ENCODE assay signal across 13 cellular contexts in the genomic region with DNA sequence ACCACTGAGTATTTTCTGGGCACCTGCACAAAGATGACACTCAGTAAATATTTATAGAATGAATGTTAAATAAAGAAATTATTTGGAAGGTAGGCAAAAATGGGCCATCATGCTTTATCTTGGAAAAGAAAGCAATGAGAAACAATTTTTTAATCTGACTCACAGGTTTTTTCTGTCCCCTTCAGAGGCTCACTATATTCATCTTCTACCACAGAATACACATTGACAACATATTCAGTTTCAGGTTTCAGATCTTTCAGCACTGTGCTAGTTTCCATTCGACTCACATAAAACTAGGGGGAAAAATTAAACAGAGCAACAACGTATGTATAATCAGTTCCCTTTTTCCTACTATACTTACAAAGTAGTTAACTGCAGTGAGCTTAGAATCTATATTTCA. TPM values are rescaled to one million over a fixed set of nuclear protein-coding genes. Genes with fewer than 3 reads are reported as not detected.
DNase-seq lines count a peak whose midpoint lies in the region; ATAC-seq and TF ChIP-seq lines count a peak whose summit lies in the region.
"Had no signal": no experiment of that assay in that cellular context is flagged by ENCODE, and none has a peak within 500 bp of the region (broad histone marks: within the 10 kb centered on the region; RNA-seq: fewer than 3 reads in every experiment).

No MANE protein-coding gene starts in this region.

- DNase-seq in GM13976 (ENCODE audit: low spot score) (peak; percentile 16), PC-3 (peak; percentile 57), epidermal melanocyte (ENCODE audit: insufficient read length, low spot score) (no peak), KG1 (lab: John Stamatoyannopoulos, UW) (no peak)
- no peak for DNase-seq in stimulated activated naive CD4-positive, alpha-beta T cell treated with Interleukin-2 at 50 U/mL for 16 hours (lab: John Stamatoyannopoulos, UW)
- no peak for DNase-seq in activated CD4-positive, alpha-beta T cell treated with anti-CD3 and anti-CD28 coated beads, Interleukin-2, amount 10 ng/mL, durations not matched to agents 7 days and 5 days
- DNase-seq: heart left ventricle, NCI-H2081 had no signal

- peaks cover 1% of the 10 kb centered on the region for H3K4me1 Mint-ChIP-seq in activated CD4-positive, alpha-beta T cell treated with anti-CD3 and anti-CD28 coated beads, Interleukin-2, amount 10 ng/mL, durations not matched to agents 7 days and 5 days
- H3K4me1 Mint-ChIP-seq: central memory CD8-positive, alpha-beta T cell had no signal

- no peaks in the 10 kb centered on the region for H4K20me1 ChIP-seq in PC-3 (ENCODE audit: low read length)

- H3K4me3 Mint-ChIP-seq in activated CD4-positive, alpha-beta T cell treated with anti-CD3 and anti-CD28 coated beads, Interleukin-2, amount 10 ng/mL, durations not matched to agents 7 days and 5 days: no peak overlapping the region
- H3K4me3 Mint-ChIP-seq: central memory CD8-positive, alpha-beta T cell had no signal

- POLR2A ChIA-PET in PC-3 (lab: Charles Lee; ENCODE audit: unreplicated experiment): no interaction called here
- POLR2A ChIA-PET in activated CD4-positive, alpha-beta T cell treated with anti-CD3 and anti-CD28 coated beads, Interleukin-2, amount 10 ng/mL, durations not matched to agents 7 days and 5 days (lab: Charles Lee): no interaction called here

- intact Hi-C loops in PC-3 (cut with micrococcal nuclease): loop anchor here (5.0 kb wide), 1 partner anchor 50 kb away; no protein-coding TSS in a partner anchor

- in situ Hi-C loops in GM13976 (cut with MboI; ENCODE audit: low sequenced_read_pairs, unreplicated experiment): no loop called here

- ATAC-seq in GM19452 (IDR thresholded peaks at IDR 0.05; ENCODE audit: unreplicated experiment) (peak; percentile 91), HG02943 (IDR thresholded peaks at IDR 0.05; ENCODE audit: low read depth, unreplicated experiment) (peak; percentile 66), PC-3 (peak; percentile 88)
- ATAC-seq: HCT116, heart left ventricle had no signal

- H3K36me3 Mint-ChIP-seq in activated CD4-positive, alpha-beta T cell treated with anti-CD3 and anti-CD28 coated beads, Interleukin-2, amount 10 ng/mL, durations not matched to agents 7 days and 5 days (ENCODE audit: low read depth): no peaks in the 10 kb centered on the region

- H3K9ac ChIP-seq in PC-3 (ENCODE audit: low read length): no peak overlapping the region

- H3K9me2 ChIP-seq in PC-3 (replicated peaks; ENCODE audit: low read length): no peaks in the 10 kb centered on the region

- no peak overlapping the region for H3K4me3 ChIP-seq in PC-3 (ENCODE audit: low read length)
- H3K4me3 ChIP-seq: heart left ventricle had no signal

- peaks cover 2% of the 10 kb centered on the region for H3K27me3 Mint-ChIP-seq in activated CD4-positive, alpha-beta T cell treated with anti-CD3 and anti-CD28 coated beads, Interleukin-2, amount 10 ng/mL, durations not matched to agents 7 days and 5 days

- H3F3A ChIP-seq in PC-3 (ENCODE audit: low read length, unreplicated experiment): no peaks in the 10 kb centered on the region

- no peak overlapping the region for H3K4me2 ChIP-seq in PC-3 (ENCODE audit: low read length)

- peaks cover 20% of the 10 kb centered on the region for H3K4me1 ChIP-seq in PC-3 (ENCODE audit: insufficient read depth, low read length)

- no peaks in the 10 kb centered on the region for H3K9me3 ChIP-seq in PC-3 (ENCODE audit: low read length)
- H3K9me3 ChIP-seq: heart left ventricle had no signal

- H3K36me3 ChIP-seq in PC-3 (ENCODE audit: low read depth, low read length): no peaks in the 10 kb centered on the region

- H2AFZ ChIP-seq in PC-3 (ENCODE audit: low read length): no peak overlapping the region

- no peaks in the 10 kb centered on the region for H3K79me2 ChIP-seq in PC-3 (ENCODE audit: low read length)

- no TSS peak for BruUV-seq in PC-3 (replicated peaks; lab: Mats Ljungman, UMichigan)

- H3K9me3 Mint-ChIP-seq in activated CD4-positive, alpha-beta T cell treated with anti-CD3 and anti-CD28 coated beads, Interleukin-2, amount 10 ng/mL, durations not matched to agents 7 days and 5 days: no peaks in the 10 kb centered on the region
- H3K9me3 Mint-ChIP-seq: central memory CD8-positive, alpha-beta T cell had no signal

- no peak for TF ChIP-seq CTCF in GM13976 (IDR thresholded peaks at IDR 0.05; ENCODE audit: borderline replicate concordance, control extremely low read depth, extremely low read depth, insufficient read depth, missing control alignments)
- no peak for TF ChIP-seq CTCF in PC-3 (conservative IDR thresholded peaks at IDR 0.05; ENCODE audit: low read depth, low read length)

- peak overlapping the region; percentile 23; the same call in 1 of the 2 replicates for H3K27ac ChIP-seq in PC-3 (ENCODE audit: low read length)
- H3K27ac ChIP-seq: heart left ventricle had no signal

- no peaks in the 10 kb centered on the region for H3K27me3 ChIP-seq in PC-3 (ENCODE audit: low read length)
- H3K27me3 ChIP-seq: heart left ventricle had no signal

- H3K27ac Mint-ChIP-seq in activated CD4-positive, alpha-beta T cell treated with anti-CD3 and anti-CD28 coated beads, Interleukin-2, amount 10 ng/mL, durations not matched to agents 7 days and 5 days: no peak overlapping the region

- CTCF ChIA-PET in PC-3 (lab: Charles Lee): no interaction called here
- CTCF ChIA-PET in activated CD4-positive, alpha-beta T cell treated with anti-CD3 and anti-CD28 coated beads, Interleukin-2, amount 10 ng/mL, durations not matched to agents 7 days and 5 days (lab: Charles Lee): no interaction called here

RNA-seq across cellular contexts. Expression of a gene that starts 58.3 kb away (rescaled TPM):
- total RNA-seq in PC-3 (2014; rRNA removed): 24.2 and 41.2 TPM in 2 replicates
- not detected for total RNA-seq in activated CD4-positive, alpha-beta T cell treated with anti-CD3 and anti-CD28 coated beads, Interleukin-2, amount 10 ng/mL, durations not matched to agents 7 days and 5 days
- total RNA-seq: activated CD8-positive, alpha-beta memory T cell treated with anti-CD3 and anti-CD28 coated beads for 36 hours had no signal

Comparison
In these comparisons a context has a peak if more than half of its experiments do, and no peak if none do; other contexts are left out.
1. DNase-seq: peak in GM13976 (single experiment) and PC-3 (single experiment); none in stimulated activated naive CD4-positive, alpha-beta T cell treated with Interleukin-2 at 50 U/mL for 16 hours (single experiment), activated CD4-positive, alpha-beta T cell treated with anti-CD3 and anti-CD28 coated beads, Interleukin-2, amount 10 ng/mL, durations not matched to agents 7 days and 5 days (single experiment), epidermal melanocyte (single experiment) and KG1 (single experiment).
2. RNA of a gene that starts 58.3 kb away (total RNA-seq): 24.2 to 41.2 TPM in PC-3; not detected in activated CD4-positive, alpha-beta T cell treated with anti-CD3 and anti-CD28 coated beads, Interleukin-2, amount 10 ng/mL, durations not matched to agents 7 days and 5 days; every median in the first group is over 10 times any median in the second.
3. Peak in every context shown above with its lines, with median percentiles within 50 percentile points of each other: ATAC-seq.